In the genomic region with DNA sequence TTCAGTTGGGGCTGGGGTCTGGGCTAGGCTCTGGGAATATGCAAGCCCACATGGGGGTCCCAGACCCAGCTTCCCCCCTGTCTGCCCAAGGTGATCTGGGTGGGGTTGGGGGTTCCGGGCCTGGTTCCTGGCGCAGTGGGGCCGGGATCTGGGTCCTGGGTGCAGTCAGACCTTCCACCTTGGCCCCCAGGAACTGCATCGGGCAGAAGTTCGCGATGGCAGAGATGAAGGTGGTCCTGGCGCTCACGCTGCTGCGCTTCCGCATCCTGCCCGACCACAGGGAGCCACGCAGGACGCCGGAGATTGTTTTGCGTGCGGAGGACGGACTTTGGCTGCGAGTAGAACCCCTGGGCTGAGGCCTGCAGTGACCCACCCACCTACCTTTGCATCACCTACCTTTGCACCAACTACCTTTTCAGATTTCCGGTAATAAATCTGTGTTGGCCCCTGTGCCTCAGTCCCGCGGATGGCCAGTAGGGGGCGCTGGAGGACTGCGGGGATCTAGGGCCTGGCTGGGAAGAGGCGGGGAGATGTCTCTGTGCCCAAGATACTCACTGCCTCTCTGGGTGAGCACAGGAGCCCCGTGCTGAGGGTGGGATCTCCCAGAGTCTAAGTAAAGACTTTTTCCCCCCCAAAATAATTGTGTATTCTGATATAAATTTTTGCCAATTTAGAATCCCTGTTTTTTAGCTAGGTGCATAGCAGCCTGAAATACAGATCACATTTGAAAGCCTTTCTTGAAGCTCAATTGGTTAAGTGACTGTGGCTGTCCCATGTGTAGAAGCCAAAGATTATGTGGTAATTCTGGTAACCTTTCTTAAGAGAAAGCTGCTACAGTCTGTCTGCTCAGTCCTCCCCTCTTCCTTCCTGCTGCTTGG, we compare ENCODE assay signal across 8 cellular contexts. TPM values are rescaled to one million over a fixed set of nuclear protein-coding genes. Genes with fewer than 3 reads are reported as not detected.
DNase-seq lines count a peak whose midpoint lies in the region; ATAC-seq and TF ChIP-seq lines count a peak whose summit lies in the region.

No MANE protein-coding gene starts in this region.

- H3K36me3 ChIP-seq in H7 (replicated peaks; ENCODE audit: control insufficient read depth, insufficient read depth, low read length), result no peaks in the 10 kb centered on the region
- H3K36me3 ChIP-seq in endodermal cell (ENCODE audit: control insufficient read depth, insufficient read depth, low read length), result no peaks in the 10 kb centered on the region

- peak; percentile 35 to 51 for DNase-seq in AML-193 (lab: John Stamatoyannopoulos, UW)
- DNase-seq in H7, result peak; percentile 74
- peak; percentile 61 to 65 for DNase-seq in NOMO-1 (lab: John Stamatoyannopoulos, UW; ENCODE audit: unreplicated experiment in 2 of 2)
- peak; percentile 75 to 81 for DNase-seq in activated CD8-positive, alpha-beta memory T cell treated with anti-CD3 and anti-CD28 coated beads for 4 hours (ENCODE audit: low read depth in 2 of 2)
- peak; percentile 93 for DNase-seq in endodermal cell
- DNase-seq in midbrain (lab: John Stamatoyannopoulos, UW), result peak; percentile 57
- peak; percentile 85 for DNase-seq in stimulated activated CD8-positive, alpha-beta memory T cell treated with anti-CD3 and anti-CD28 coated beads, Interleukin-4, amount 100 ng/mL, for 24 hours (ENCODE audit: low read depth)

- no peaks in the 10 kb centered on the region for H3K4me1 ChIP-seq in endodermal cell (ENCODE audit: control insufficient read depth, insufficient read depth, low read length)

- peaks cover 75% of the 10 kb centered on the region for H3K9me3 ChIP-seq in endodermal cell (ENCODE audit: control insufficient read depth, low read length)

- H3K9me3 Mint-ChIP-seq in endodermal cell, result peaks cover 71% of the 10 kb centered on the region

- 67 to 74% methylated on average over 20 to 25 of the region's 25 CpGs for WGBS in endodermal cell (ENCODE audit: insufficient coverage in 1 of 2, insufficient read length in 1 of 2), 2 experiments

- ATAC-seq in GM21786 (IDR thresholded peaks at IDR 0.05; ENCODE audit: unreplicated experiment), result no peak

- H3K27ac ChIP-seq in endodermal cell (ENCODE audit: low read depth, low read length), result no peak overlapping the region

- no peak overlapping the region for H3K4me3 Mint-ChIP-seq in endodermal cell

- no peaks in the 10 kb centered on the region for H3K27me3 ChIP-seq in H7 (ENCODE audit: control insufficient read depth, insufficient read depth, low read length)
- H3K27me3 ChIP-seq in endodermal cell (ENCODE audit: control insufficient read depth, insufficient read depth, low read length, poor library complexity, severe bottlenecking), result no peaks in the 10 kb centered on the region

- H3K36me3 Mint-ChIP-seq in endodermal cell (ENCODE audit: low read depth), result no peaks in the 10 kb centered on the region

- no peaks in the 10 kb centered on the region for H3K27me3 Mint-ChIP-seq in endodermal cell (ENCODE audit: insufficient read depth)

- no peaks in the 10 kb centered on the region for H3K4me1 Mint-ChIP-seq in endodermal cell

- no peak overlapping the region for H3K4me3 ChIP-seq in H7 (ENCODE audit: insufficient read depth, low read depth, low read length)
- H3K4me3 ChIP-seq in endodermal cell (ENCODE audit: low read length), result no peak overlapping the region

- no peak overlapping the region for H3K27ac Mint-ChIP-seq in endodermal cell

- no peak overlapping the region for H3K9ac ChIP-seq in endodermal cell (ENCODE audit: extremely low read depth, low read length, poor library complexity, severe bottlenecking)

- peak; percentile 75 for TF ChIP-seq CTCF in endodermal cell (conservative IDR thresholded peaks at IDR 0.05)

RNA-seq across cellular contexts. Expression of gene CYP4F3, which starts 11.5 kb away (rescaled TPM):
- total RNA-seq in H7 (2014; rRNA removed; shearing (Covaris generic)), result not detected in 2 replicates
- total RNA-seq in endodermal cell, result not detected
- not detected for polyA plus RNA-seq in endodermal cell (2013, experiment 1 of 2)
- polyA plus RNA-seq in endodermal cell (2013, experiment 2 of 2), result not detected

RNA-seq across cellular contexts. Expression of gene CYP4F8, which starts 14.2 kb away (rescaled TPM):
- not detected in 2 replicates for total RNA-seq in H7 (2014; rRNA removed; shearing (Covaris generic))
- total RNA-seq in endodermal cell, result not detected
- not detected for polyA plus RNA-seq in endodermal cell (2013, experiment 1 of 2)
- polyA plus RNA-seq in endodermal cell (2013, experiment 2 of 2), result not detected

RNA-seq across cellular contexts. Expression of gene CYP4F12, which starts 43.6 kb away (rescaled TPM):
- total RNA-seq in H7 (2014; rRNA removed; shearing (Covaris generic)), result not detected in 2 replicates
- not detected for total RNA-seq in endodermal cell
- not detected for polyA plus RNA-seq in endodermal cell (2013, experiment 1 of 2)
- polyA plus RNA-seq in endodermal cell (2013, experiment 2 of 2), result not detected

Comparison
In these comparisons a context has a peak if more than half of its experiments do, and no peak if none do; other contexts are left out.
1. DNase-seq: peak in every context shown above with its lines; median percentile 93 in endodermal cell; 85 in stimulated activated CD8-positive, alpha-beta memory T cell treated with anti-CD3 and anti-CD28 coated beads, Interleukin-4, amount 100 ng/mL, for 24 hours; 78 in activated CD8-positive, alpha-beta memory T cell treated with anti-CD3 and anti-CD28 coated beads for 4 hours; 74 in H7; 63 in NOMO-1; 57 in midbrain; 43 in AML-193.